ENCODE assay signal across 8 cellular contexts in genomic region chr4:25767877-25768475, GRCh38.
A peak's percentile ranks its signal among the peaks of the same experiment; 100 is the strongest.
DNase-seq lines count a peak whose midpoint lies in the region; ATAC-seq and TF ChIP-seq lines count a peak whose summit lies in the region.

No MANE protein-coding gene starts in this region.

- TF ChIP-seq RAD21 in HCT116 (IDR thresholded peaks at IDR 0.05; ENCODE audit: low read depth): peak; percentile 77

- POLR2A ChIA-PET in HCT116 (lab: Charles Lee): no interaction called here
- POLR2A ChIA-PET in activated CD4-positive, alpha-beta memory T cell treated with anti-CD3 and anti-CD28 coated beads for 36 hours (lab: Charles Lee): no interaction called here

- no peaks in the 10 kb centered on the region for H3K9me3 ChIP-seq in HCT116 (ENCODE audit: control insufficient read depth in 1 of 2, insufficient read depth in 1 of 2, low read depth in 1 of 2, low read length in 2 of 2)

- H3K4me1 Mint-ChIP-seq in Calu3 (ENCODE audit: low read depth, unreplicated experiment): peaks cover 8% of the 10 kb centered on the region
- no peaks in the 10 kb centered on the region for H3K4me1 Mint-ChIP-seq in activated CD4-positive, alpha-beta memory T cell treated with anti-CD3 and anti-CD28 coated beads for 36 hours (ENCODE audit: low read depth)
- peaks cover 15% of the 10 kb centered on the region for H3K4me1 Mint-ChIP-seq in glutamatergic neuron (ENCODE audit: low read depth, unreplicated experiment)

- BruUV-seq in Calu3 (replicated peaks; lab: Mats Ljungman, UMichigan) (no TSS peak), HCT116 (replicated peaks; lab: Mats Ljungman, UMichigan) (no TSS peak)

- H3K9me2 ChIP-seq in HCT116 (ENCODE audit: insufficient read depth): no peaks in the 10 kb centered on the region

- H3K27ac Mint-ChIP-seq in Calu3 (ENCODE audit: unreplicated experiment) (no peak overlapping the region), glutamatergic neuron (ENCODE audit: unreplicated experiment) (peak overlapping the region; percentile 52)
- H3K27ac Mint-ChIP-seq in activated CD4-positive, alpha-beta memory T cell treated with anti-CD3 and anti-CD28 coated beads for 36 hours: no peak overlapping the region

- H3K27me3 Mint-ChIP-seq in Calu3 (ENCODE audit: unreplicated experiment): no peaks in the 10 kb centered on the region
- H3K27me3 Mint-ChIP-seq in activated CD4-positive, alpha-beta memory T cell treated with anti-CD3 and anti-CD28 coated beads for 36 hours: no peaks in the 10 kb centered on the region
- H3K27me3 Mint-ChIP-seq in glutamatergic neuron (ENCODE audit: unreplicated experiment): no peaks in the 10 kb centered on the region

- H3K4me3 Mint-ChIP-seq in Calu3 (ENCODE audit: low read depth, unreplicated experiment) (no peak overlapping the region), glutamatergic neuron (ENCODE audit: unreplicated experiment) (no peak overlapping the region)
- no peak overlapping the region for H3K4me3 Mint-ChIP-seq in activated CD4-positive, alpha-beta memory T cell treated with anti-CD3 and anti-CD28 coated beads for 36 hours

- no peak overlapping the region for H2AFZ ChIP-seq in HCT116 (ENCODE audit: low read depth, low read length, poor library complexity, severe bottlenecking)

- no peaks in the 10 kb centered on the region for H4K20me1 ChIP-seq in HCT116 (ENCODE audit: insufficient read depth)

- no peak overlapping the region for H3K4me2 ChIP-seq in HCT116 (ENCODE audit: low read length)

- DNase-seq in Calu3 (peak; percentile 27), HCT116 (ENCODE audit: low read depth, low spot score) (peak; percentile 37), NCI-H2107 treated with DMSO at 0.1 percent for 48 hours (lab: John Stamatoyannopoulos, UW; ENCODE audit: unreplicated experiment) (peak; percentile 32), glutamatergic neuron (peak; percentile 63), pons (ENCODE audit: low spot score) (peak; percentile 86)
- peak; percentile 27 for DNase-seq in activated CD4-positive, alpha-beta memory T cell treated with anti-CD3 and anti-CD28 coated beads for 36 hours
- no peak for DNase-seq in NK-92 treated with Interleukin-12 subunit alpha and Interleukin-12 subunit beta, amount 100 ng/mL, for 24 hours (lab: John Stamatoyannopoulos, UW)

- no peaks in the 10 kb centered on the region for H3K27me3 ChIP-seq in HCT116 (ENCODE audit: insufficient read depth, low read length)

- TF ChIP-seq POLR2A in HCT116 (IDR thresholded peaks at IDR 0.05; ENCODE audit: borderline replicate concordance, extremely low read depth, insufficient read depth, insufficient read length): no peak

- RAD21 ChIA-PET in HCT116 (lab: Charles Lee; ENCODE audit: low non-redundant PET in 1 of 2, low total read pairs in 2 of 2, uncharacterized antibody in 2 of 2, unreplicated experiment in 2 of 2): interaction anchor here in 1 of 2 experiments (1.4 kb wide), 1 partner anchor 327 kb away, joined by 7 read pairs; no protein-coding TSS in a partner anchor

- peaks cover 7% of the 10 kb centered on the region in 2 experiments; a peak in 3 of 4 replicates for H3K36me3 ChIP-seq in HCT116 (ENCODE audit: control insufficient read depth in 1 of 2, insufficient read depth in 2 of 2, low read length in 2 of 2)

- no peak overlapping the region for H3K9ac ChIP-seq in HCT116 (ENCODE audit: low read length)

- H3K4me3 ChIP-seq in HCT116 (replicated peaks in 1 of 2; ENCODE audit: low read depth in 1 of 2, low read length in 2 of 2): no peak overlapping the region

- peak; percentile 87 for ATAC-seq in HCT116
- ATAC-seq in HG03025 (IDR thresholded peaks at IDR 0.05; ENCODE audit: low FRiP score, unreplicated experiment): no peak

- H3K36me3 Mint-ChIP-seq in Calu3 (ENCODE audit: insufficient read depth, unreplicated experiment) (peaks cover 45% of the 10 kb centered on the region), glutamatergic neuron (ENCODE audit: unreplicated experiment) (no peaks in the 10 kb centered on the region)
- peaks cover 45% of the 10 kb centered on the region for H3K36me3 Mint-ChIP-seq in activated CD4-positive, alpha-beta memory T cell treated with anti-CD3 and anti-CD28 coated beads for 36 hours

- TF ChIP-seq CTCF in Calu3 (IDR thresholded peaks at IDR 0.05; ENCODE audit: unreplicated experiment): peak; percentile 22
- TF ChIP-seq CTCF in HCT116 (IDR thresholded peaks at IDR 0.05 in 2 of 3, conservative IDR thresholded peaks at IDR 0.05 in 1 of 3; ENCODE audit: borderline replicate concordance in 1 of 3, insufficient read depth in 1 of 3, low read depth in 2 of 3, low read length in 2 of 3): peak; percentile 76 to 88 (median 80); a peak in 5 of 6 replicates
- TF ChIP-seq CTCF in glutamatergic neuron (IDR thresholded peaks at IDR 0.05; ENCODE audit: partially characterized antibody, unreplicated experiment): peak; percentile 56

- H3K27ac ChIP-seq in HCT116 (ENCODE audit: low read depth, low read length): no peak overlapping the region

- intact Hi-C loops in Calu3 (cut with micrococcal nuclease; ENCODE audit: unreplicated experiment): loop anchor here (1.0 to 10.0 kb wide), 2 partner anchors 263 to 327 kb away; no protein-coding TSS in a partner anchor
- intact Hi-C loops in HCT116 (cut with micrococcal nuclease): loop anchor here (1.0 kb wide), 2 partner anchors 237 to 327 kb away; no protein-coding TSS in a partner anchor
- intact Hi-C loops in activated CD4-positive, alpha-beta memory T cell treated with anti-CD3 and anti-CD28 coated beads for 36 hours (cut with micrococcal nuclease): loop anchor here (2.0 kb wide), 1 partner anchor 327 kb away; no protein-coding TSS in a partner anchor

- no peaks in the 10 kb centered on the region for H3K4me1 ChIP-seq in HCT116 (ENCODE audit: control insufficient read depth in 1 of 2, insufficient read depth in 2 of 2, low read length in 2 of 2)

- H3K79me2 ChIP-seq in HCT116 (ENCODE audit: insufficient read depth, low read length): no peaks in the 10 kb centered on the region

- H3K9me3 Mint-ChIP-seq in Calu3 (ENCODE audit: low read depth, unreplicated experiment) (no peaks in the 10 kb centered on the region), glutamatergic neuron (ENCODE audit: unreplicated experiment) (peaks cover 2% of the 10 kb centered on the region)
- H3K9me3 Mint-ChIP-seq in activated CD4-positive, alpha-beta memory T cell treated with anti-CD3 and anti-CD28 coated beads for 36 hours: no peaks in the 10 kb centered on the region

- CTCF ChIA-PET in Calu3 (lab: Charles Lee): interaction anchor here (2.2 kb wide), 1 partner anchor 327 kb away, joined by 21 read pairs; no protein-coding TSS in a partner anchor
- CTCF ChIA-PET in HCT116 (lab: Charles Lee): interaction anchor here (0.8 to 4.6 kb wide), 6 partner anchors 8 to 327 kb away, joined by 4 to 65 read pairs (median 6); no protein-coding TSS in a partner anchor
- CTCF ChIA-PET in activated CD4-positive, alpha-beta memory T cell treated with anti-CD3 and anti-CD28 coated beads for 36 hours (lab: Charles Lee): interaction anchor here (0.9 to 2.2 kb wide), 4 partner anchors 8 to 327 kb away, joined by 3 to 14 read pairs (median 4); no protein-coding TSS in a partner anchor

TF ChIP-seq in HCT116, 20 proteins besides CTCF, POLR2A, EP300 and RAD21 (continues in another document):
- TF ChIP-seq ZNF274 (IDR thresholded peaks at IDR 0.05; ENCODE audit: low read depth, low read length) (no peak), CEBPB (IDR thresholded peaks at IDR 0.05; ENCODE audit: low read depth) (no peak), YY1 (IDR thresholded peaks at IDR 0.05; ENCODE audit: extremely low read depth, insufficient replicate concordance, low read depth, low read length) (no peak), POLR2AphosphoS5 (IDR thresholded peaks at IDR 0.05; ENCODE audit: low read depth, low read length) (no peak), SP1 (IDR thresholded peaks at IDR 0.05; ENCODE audit: low read depth) (no peak), EZH2 (IDR thresholded peaks at IDR 0.05) (no peak), SRF (IDR thresholded peaks at IDR 0.05; ENCODE audit: low read depth) (no peak), FOSL1 (IDR thresholded peaks at IDR 0.05; ENCODE audit: low read depth) (no peak), EGR1 (IDR thresholded peaks at IDR 0.05; ENCODE audit: low read depth) (no peak), TCF7L2 (IDR thresholded peaks at IDR 0.05; ENCODE audit: borderline replicate concordance, extremely low read depth, insufficient read depth, insufficient read length) (no peak), SIN3A (IDR thresholded peaks at IDR 0.05; ENCODE audit: low read depth) (no peak), ATF3 (IDR thresholded peaks at IDR 0.05) (no peak), ELF1 (IDR thresholded peaks at IDR 0.05; ENCODE audit: borderline replicate concordance, low read depth) (no peak), ZFX (IDR thresholded peaks at IDR 0.05) (no peak), JUND (IDR thresholded peaks at IDR 0.05) (no peak), MAX (IDR thresholded peaks at IDR 0.05) (no peak), EZH2phosphoT487 (IDR thresholded peaks at IDR 0.05; ENCODE audit: borderline replicate concordance) (no peak), ZBTB33 (IDR thresholded peaks at IDR 0.05; ENCODE audit: extremely low read depth, insufficient replicate concordance, low read length) (no peak)

Comparison
In these comparisons a context has a peak if more than half of its experiments do, and no peak if none do; other contexts are left out.
1. CTCF ChIP-seq: peak in every context shown above with its lines; median percentile 80 in HCT116; 56 in glutamatergic neuron; 22 in Calu3.